Comparison of ENCODE assay signal across 17 cellular contexts in genomic region chr10:3423411-3423810, GRCh38.
"Had no signal": no experiment of that assay in that cellular context is flagged by ENCODE, and none has a peak within 500 bp of the region (broad histone marks: within the 10 kb centered on the region; RNA-seq: fewer than 3 reads in every experiment).

No MANE protein-coding gene starts in this region.

- H3K79me2 ChIP-seq: hepatocyte had no signal

- H3K9me3 Mint-ChIP-seq: activated naive CD8-positive, alpha-beta T cell treated with anti-CD3 and anti-CD28 coated beads for 36 hours; activated T-cell treated with anti-CD3 and anti-CD28 coated beads, Interleukin-2, amount 50 U/mL, for 4 hours; naive thymus-derived CD4-positive, alpha-beta T cell; T-helper 2 cell treated with Interferon-gamma antibody and Interleukin-4, amounts not matched to agents 5 μg/mL and 100 μg/mL, for 36 hours had no signal

- H3K36me3 Mint-ChIP-seq: activated naive CD8-positive, alpha-beta T cell treated with anti-CD3 and anti-CD28 coated beads for 36 hours; naive thymus-derived CD4-positive, alpha-beta T cell had no signal

- H3K4me3 Mint-ChIP-seq: activated naive CD8-positive, alpha-beta T cell treated with anti-CD3 and anti-CD28 coated beads for 36 hours; activated T-cell treated with anti-CD3 and anti-CD28 coated beads, Interleukin-2, amount 50 U/mL, for 4 hours; naive thymus-derived CD4-positive, alpha-beta T cell; T-helper 2 cell treated with Interferon-gamma antibody and Interleukin-4, amounts not matched to agents 5 μg/mL and 100 μg/mL, for 36 hours had no signal

- H2AFZ ChIP-seq: hepatocyte had no signal

- H3K9me3 ChIP-seq: suprapubic skin had no signal

- H3K27me3 ChIP-seq: hepatocyte, suprapubic skin had no signal

- H3K27ac ChIP-seq: hepatocyte, suprapubic skin had no signal

- H3K27ac Mint-ChIP-seq: activated naive CD8-positive, alpha-beta T cell treated with anti-CD3 and anti-CD28 coated beads for 36 hours; naive thymus-derived CD4-positive, alpha-beta T cell; T-helper 2 cell treated with Interferon-gamma antibody and Interleukin-4, amounts not matched to agents 5 μg/mL and 100 μg/mL, for 36 hours had no signal

- H3K4me3 ChIP-seq: hepatocyte, lung, suprapubic skin had no signal

- H3K4me2 ChIP-seq: hepatocyte had no signal

- H3K36me3 ChIP-seq: suprapubic skin had no signal

- DNase-seq: activated CD4-positive, alpha-beta T cell treated with anti-CD3 and anti-CD28 coated beads, Interleukin-2, amount 50 U/mL, for 48 hours; activated CD4-positive, CD25-positive, alpha-beta regulatory T cell treated with anti-CD3 and anti-CD28 coated beads, Interleukin-2, amount 50 U/mL, for 72 hours; activated gamma-delta T cell; activated naive CD8-positive, alpha-beta T cell treated with anti-CD3 and anti-CD28 coated beads for 36 hours; activated T-cell treated with anti-CD3 and anti-CD28 coated beads, Interleukin-2, amount 50 U/mL, for 4 hours; aorta; caudate nucleus; cortex of kidney; effector memory CD4-positive, alpha-beta T cell; kidney; naive thymus-derived CD4-positive, alpha-beta T cell; stimulated activated CD4-positive, alpha-beta T cell treated with anti-CD3 and anti-CD28 coated beads, Interleukin-2, amount 100 ng/mL, for 48 hours; stimulated activated naive CD4-positive, alpha-beta T cell treated with Interleukin-2 at 50 U/mL for 16 hours had no signal

- ATAC-seq: activated T-cell treated with anti-CD3 and anti-CD28 coated beads, Interleukin-2, amount 50 U/mL, for 4 hours; naive thymus-derived CD4-positive, alpha-beta T cell had no signal
